9 cellular contexts compared by ENCODE assay signal in the genomic region with DNA sequence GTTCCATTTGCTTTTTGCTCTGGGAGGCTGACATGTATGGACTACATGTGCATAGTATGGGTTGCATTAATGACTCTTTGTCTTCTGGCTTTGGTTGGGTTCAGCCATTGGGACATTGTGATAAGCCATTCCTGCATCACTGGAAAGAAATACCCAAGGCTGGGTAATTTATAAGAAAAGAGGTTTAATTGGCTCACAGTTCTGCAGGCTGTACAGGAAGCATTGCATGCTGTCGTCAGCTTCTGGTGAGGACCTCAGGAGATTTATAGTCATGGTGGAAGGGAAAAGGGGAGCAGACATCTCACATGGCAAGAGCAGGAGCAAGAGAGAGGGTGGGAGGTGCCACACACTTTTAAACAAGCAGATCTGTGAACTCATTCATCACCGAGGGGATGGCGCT. TPM values are rescaled to one million over a fixed set of nuclear protein-coding genes. Genes with fewer than 3 reads are reported as not detected.
A peak's percentile ranks its signal among the peaks of the same experiment; 100 is the strongest.
DNase-seq lines count a peak whose midpoint lies in the region; ATAC-seq, FAIRE-seq and TF ChIP-seq lines count a peak whose summit lies in the region.
"Not testable (repeated sequence)": the region's sequence is repeated elsewhere in the genome, so short reads cannot be mapped to it uniquely, and the experiment has no call there.
"Had no signal": no experiment of that assay in that cellular context is flagged by ENCODE, and none has a peak within 500 bp of the region (broad histone marks: within the 10 kb centered on the region; RNA-seq: fewer than 3 reads in every experiment).

No MANE protein-coding gene starts in this region.

- H3K36me3 Mint-ChIP-seq in nephron progenitor cell (ENCODE audit: low read depth); type B pancreatic cell: not testable (repeated sequence)

- not testable (repeated sequence) for H3K27ac ChIP-seq in K562 (ENCODE audit: extremely low read depth, low read depth, low read length)
- H3K27ac ChIP-seq in colonic mucosa, result peak overlapping the region; percentile 55

- H3K27me3 Mint-ChIP-seq in nephron progenitor cell (ENCODE audit: low read depth, poor library complexity); type B pancreatic cell: not testable (repeated sequence)

- CTCF ChIA-PET in K562 (lab: Yijun Ruan, JAX; ENCODE audit: low intra/inter-chr PET ratio), result not testable (repeated sequence)

- not testable (repeated sequence) for H3K27ac Mint-ChIP-seq in nephron progenitor cell
- H3K27ac Mint-ChIP-seq in type B pancreatic cell, result peak overlapping the region; percentile 31

- H3K4me1 ChIP-seq in K562 (replicated peaks in 1 of 2; ENCODE audit: control insufficient read depth in 2 of 2, insufficient read depth in 2 of 2, low read length in 2 of 2); colonic mucosa: not testable (repeated sequence)

- not testable (repeated sequence) for TF ChIP-seq RAD21 in K562 (CRISPR knock-in tag; conservative IDR thresholded peaks at IDR 0.05 in 1 of 2, IDR thresholded peaks at IDR 0.05 in 1 of 2)

- TF ChIP-seq EP300 in K562 (IDR thresholded peaks at IDR 0.05; ENCODE audit: low read length), result not testable (repeated sequence)

- not testable (repeated sequence) for H3K27me3 ChIP-seq in K562 (ENCODE audit: control insufficient read depth in 2 of 2, insufficient read depth in 2 of 2, low read length in 2 of 2); colonic mucosa

- peak; percentile 40; the same call in 2 of the 3 replicates for ATAC-seq in K562

- DNase-seq in NCI-H82 (lab: John Stamatoyannopoulos, UW) (peak; percentile 1), nephron progenitor cell (peak; percentile 22)
- DNase-seq in K562 (ENCODE audit: extremely low read depth in 1 of 4, low spot score in 3 of 4); colonic mucosa; type B pancreatic cell (ENCODE audit: extremely low spot score, unreplicated experiment): not testable (repeated sequence)

- H3K79me2 ChIP-seq in K562 (ENCODE audit: control insufficient read depth, insufficient read depth, low read length), result not testable (repeated sequence)

- H3K9me3 Mint-ChIP-seq in nephron progenitor cell, result peaks cover 19% of the 10 kb centered on the region
- not testable (repeated sequence) for H3K9me3 Mint-ChIP-seq in type B pancreatic cell

- H3K4me2 ChIP-seq in K562 (ENCODE audit: insufficient read depth, low read length), result not testable (repeated sequence)

- H3K9ac ChIP-seq in K562 (ENCODE audit: insufficient read depth in 1 of 2, low read depth in 2 of 2, low read length in 2 of 2); colonic mucosa (ENCODE audit: low read depth in 2 of 2, low read length in 2 of 2): not testable (repeated sequence)

- H3K9me1 ChIP-seq in K562 (ENCODE audit: control insufficient read depth, insufficient read depth, low read length), result not testable (repeated sequence)

- H3K4me1 Mint-ChIP-seq in nephron progenitor cell (peaks cover 40% of the 10 kb centered on the region), type B pancreatic cell (ENCODE audit: unreplicated experiment) (peaks cover 17% of the 10 kb centered on the region)

- intact Hi-C loops in K562 (cut with micrococcal nuclease); colonic mucosa (cut with DNase I): not testable (repeated sequence)

- WGBS in K562 (ENCODE audit: insufficient coverage, low coverage, missing lambda C conversion rate), result 30% methylated on average over 2 of the region's 3 CpGs

- not testable (repeated sequence) for H3K4me3 ChIP-seq in K562, colonic mucosa

- in situ Hi-C loops in K562 (cut with MboI), result not testable (repeated sequence)

- H4K20me1 ChIP-seq in K562 (replicated peaks; ENCODE audit: control insufficient read depth, insufficient read depth, low read length), result not testable (repeated sequence)

- H3K36me3 ChIP-seq in K562 (ENCODE audit: control insufficient read depth, insufficient read depth, low read length); colonic mucosa: not testable (repeated sequence)

- TF ChIP-seq POLR2A in K562 (conservative IDR thresholded peaks at IDR 0.05), result not testable (repeated sequence)

- TF ChIP-seq CTCF in K562 (IDR thresholded peaks at IDR 0.05 in 2 of 3, conservative IDR thresholded peaks at IDR 0.05 in 1 of 3; ENCODE audit: insufficient read depth in 2 of 3, low read depth in 1 of 3, low read length in 3 of 3); colonic mucosa (IDR thresholded peaks at IDR 0.05); nephron progenitor cell (IDR thresholded peaks at IDR 0.05); type B pancreatic cell (conservative IDR thresholded peaks at IDR 0.05): not testable (repeated sequence)

- H2AFZ ChIP-seq in K562 (ENCODE audit: low read depth, low read length), result not testable (repeated sequence)

- FAIRE-seq in K562 (lab: Jason Lieb, UNC), result not testable (repeated sequence)

- BruUV-seq in K562 (replicated peaks; lab: Mats Ljungman, UMichigan), result not testable (repeated sequence)

- not testable (repeated sequence) for H3K9me3 ChIP-seq in K562 (replicated peaks; ENCODE audit: control insufficient read depth, insufficient read depth, low read depth, low read length); colonic mucosa

- POLR2A ChIA-PET in K562 (lab: Yijun Ruan, JAX), result not testable (repeated sequence)

- not testable (repeated sequence) for H3K4me3 Mint-ChIP-seq in nephron progenitor cell, type B pancreatic cell

TF ChIP-seq in K562, 482 proteins besides CTCF, POLR2A, EP300 and RAD21:
- TF ChIP-seq, protein P1, sequence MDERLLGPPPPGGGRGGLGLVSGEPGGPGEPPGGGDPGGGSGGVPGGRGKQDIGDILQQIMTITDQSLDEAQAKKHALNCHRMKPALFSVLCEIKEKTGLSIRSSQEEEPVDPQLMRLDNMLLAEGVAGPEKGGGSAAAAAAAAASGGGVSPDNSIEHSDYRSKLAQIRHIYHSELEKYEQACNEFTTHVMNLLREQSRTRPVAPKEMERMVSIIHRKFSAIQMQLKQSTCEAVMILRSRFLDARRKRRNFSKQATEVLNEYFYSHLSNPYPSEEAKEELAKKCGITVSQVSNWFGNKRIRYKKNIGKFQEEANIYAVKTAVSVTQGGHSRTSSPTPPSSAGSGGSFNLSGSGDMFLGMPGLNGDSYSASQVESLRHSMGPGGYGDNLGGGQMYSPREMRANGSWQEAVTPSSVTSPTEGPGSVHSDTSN (CRISPR knock-in tag; IDR thresholded peaks at IDR 0.05; ENCODE audit: low read depth), result not testable (repeated sequence)
- TF ChIP-seq, protein P1 (tag; conservative IDR thresholded peaks at IDR 0.05; ENCODE audit: low read depth), result 0 out of 2 replicates have a peak, but pooled peaks have one; percentile 53
- peak; percentile 50 for TF ChIP-seq MEIS2 (IDR thresholded peaks at IDR 0.05; ENCODE audit: partially characterized antibody)
- TF ChIP-seq ZNF766 (CRISPR knock-in tag; conservative IDR thresholded peaks at IDR 0.05), result peak; percentile 95
- TF ChIP-seq, protein P2, sequence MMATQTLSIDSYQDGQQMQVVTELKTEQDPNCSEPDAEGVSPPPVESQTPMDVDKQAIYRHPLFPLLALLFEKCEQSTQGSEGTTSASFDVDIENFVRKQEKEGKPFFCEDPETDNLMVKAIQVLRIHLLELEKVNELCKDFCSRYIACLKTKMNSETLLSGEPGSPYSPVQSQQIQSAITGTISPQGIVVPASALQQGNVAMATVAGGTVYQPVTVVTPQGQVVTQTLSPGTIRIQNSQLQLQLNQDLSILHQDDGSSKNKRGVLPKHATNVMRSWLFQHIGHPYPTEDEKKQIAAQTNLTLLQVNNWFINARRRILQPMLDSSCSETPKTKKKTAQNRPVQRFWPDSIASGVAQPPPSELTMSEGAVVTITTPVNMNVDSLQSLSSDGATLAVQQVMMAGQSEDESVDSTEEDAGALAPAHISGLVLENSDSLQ (IDR thresholded peaks at IDR 0.05), result peak; percentile 32; the same call in 1 of the 2 replicates

RNA-seq across cellular contexts. Expression of a gene that starts 9.2 kb away (rescaled TPM):
- total RNA-seq in K562 (2011; cell fraction: chromatin; rRNA removed; ENCODE audit: low replicate concordance), result 60.0 and 63.9 TPM in 2 replicates
- 53.8 and 63.0 TPM in 2 replicates for total RNA-seq in K562 (2011; cell fraction: nucleolus; rRNA removed)
- 56.3 and 59.8 TPM in 2 replicates for total RNA-seq in K562 (2011; cell fraction: nucleoplasm; rRNA removed)
- total RNA-seq in K562 (2014; rRNA removed) (14.4 and 18.6 TPM in 2 replicates), K562 (2014; rRNA removed; fragmentation: Illumina TruSeq; extraction: Trizol) (18.8 and 19.2 TPM in 2 replicates), K562 (2015; rRNA removed; fragmentation: Illumina TruSeq; extraction: Trizol) (17.0 and 17.8 TPM in 2 replicates), K562 (2021) (23.7 and 27.2 TPM in 2 replicates), colonic mucosa (100 to 1,000 TPM in 1 of 2 donors, 10 to 100 TPM in 1; 73.2 to 115 TPM), type B pancreatic cell (ENCODE audit: low replicate concordance) (76.0 and 131 TPM in 2 replicates)
- polyA plus RNA-seq in K562 (2011; rRNA removed) (15.9 and 18.6 TPM in 2 replicates), K562 (2014; fragmentation: Illumina TruSeq; extraction: Trizol) (15.8 and 16.7 TPM in 2 replicates), K562 (2014; fragmentation: Nextera tagmentation; extraction: Ambion mirVana) (1 to 10 TPM; 5.9 to 8.1 TPM), K562 (2014; rRNA removed) (10.9 and 12.2 TPM in 2 replicates)
- 16.3 and 28.5 TPM in 2 replicates for polyA plus RNA-seq in K562 (2011; cell fraction: cytosol; rRNA removed)
- polyA plus RNA-seq in K562 (2011; cell fraction: nucleus; rRNA removed), result 17.6 and 26.7 TPM in 2 replicates
- 24.7 and 37.0 TPM in 2 replicates for polyA plus RNA-seq in K562 (2012)
- polyA minus RNA-seq in K562 (2011; rRNA and poly(A)+ RNA removed), result 55.7 and 77.7 TPM in 2 replicates
- polyA minus RNA-seq in K562 (2011; cell fraction: cytosol; rRNA and poly(A)+ RNA removed), result 11.5 and 28.3 TPM in 2 replicates
- 9.7 and 17.9 TPM in 2 replicates for polyA minus RNA-seq in K562 (2011; cell fraction: nucleus; rRNA and poly(A)+ RNA removed)
- total RNA-seq: CD4-positive, alpha-beta T cell; CD4-positive, CD25-positive, alpha-beta regulatory T cell; CD8-positive, alpha-beta T cell had no signal
- polyA plus RNA-seq: CD8-positive, alpha-beta memory T cell had no signal
